In genomic region chr14:95339301-95339865, GRCh38 we compare ENCODE assay signal across 1 cellular context.
TF ChIP-seq lines count a peak whose summit lies in the region.

No MANE protein-coding gene starts in this region.

TF ChIP-seq in liver, 16 proteins besides CTCF, POLR2A, EP300 and RAD21 (continued from another document):
- TF ChIP-seq REST (IDR thresholded peaks at IDR 0.05) (peak; percentile 32), SP1 (IDR thresholded peaks at IDR 0.05) (peak; percentile 92), FOXA1 (IDR thresholded peaks at IDR 0.05) (peak; percentile 24), NR2F2 (IDR thresholded peaks at IDR 0.05) (peak; percentile 35), RXRA (IDR thresholded peaks at IDR 0.05) (peak; percentile 94 to 98), ZBTB33 (IDR thresholded peaks at IDR 0.05) (no peak), ATF3 (IDR thresholded peaks at IDR 0.05) (no peak), EGR1 (IDR thresholded peaks at IDR 0.05; ENCODE audit: low read depth in 2 of 2) (peak in 1 of 2 donors; percentile 55), JUND (IDR thresholded peaks at IDR 0.05) (peak; percentile 39 to 44), GABPA (IDR thresholded peaks at IDR 0.05 in 1 of 2, conservative IDR thresholded peaks at IDR 0.05 in 1 of 2) (no peak)
TF ChIP-seq in liver: peak in this region for 11.
